ENCODE assay signal across 2 cellular contexts in the genomic region with DNA sequence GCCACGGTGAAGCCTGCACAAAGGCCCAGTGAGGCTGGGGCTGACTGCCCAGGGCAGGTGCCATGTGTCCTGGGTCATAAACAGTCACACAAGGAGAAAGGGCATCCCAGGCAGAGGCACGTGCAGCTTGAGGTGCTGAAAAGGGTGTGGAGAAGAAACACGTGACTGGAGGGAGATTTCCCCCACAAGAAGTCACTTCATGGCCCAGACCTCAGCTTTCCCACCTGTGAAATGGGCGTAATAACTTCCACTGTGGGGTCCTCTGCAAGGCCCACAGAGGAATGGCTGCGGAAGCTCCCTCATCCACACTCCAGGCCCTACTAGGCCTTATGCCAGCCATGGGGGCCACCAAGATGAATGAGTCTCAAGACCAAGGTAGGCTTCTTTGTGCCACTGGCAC.
TF ChIP-seq lines count a peak whose summit lies in the region.

No MANE protein-coding gene starts in this region.

TF ChIP-seq in HepG2, 621 proteins besides CTCF, POLR2A, EP300 and RAD21 (continues in another document):
- TF ChIP-seq ADNP (CRISPR knock-in tag; IDR thresholded peaks at IDR 0.05) = peak; percentile 67; the same call in 1 of the 2 replicates
- TF ChIP-seq KLF11 (CRISPR knock-in tag; IDR thresholded peaks at IDR 0.05) = no peak
- TF ChIP-seq ZMYM3 (CRISPR knock-in tag; IDR thresholded peaks at IDR 0.05) = peak; percentile 80
- TF ChIP-seq SMAD9 (CRISPR knock-in tag; IDR thresholded peaks at IDR 0.05) = no peak
- no peak for TF ChIP-seq ZNF382 (CRISPR knock-in tag; IDR thresholded peaks at IDR 0.05; ENCODE audit: borderline replicate concordance)
- TF ChIP-seq, protein P1, sequence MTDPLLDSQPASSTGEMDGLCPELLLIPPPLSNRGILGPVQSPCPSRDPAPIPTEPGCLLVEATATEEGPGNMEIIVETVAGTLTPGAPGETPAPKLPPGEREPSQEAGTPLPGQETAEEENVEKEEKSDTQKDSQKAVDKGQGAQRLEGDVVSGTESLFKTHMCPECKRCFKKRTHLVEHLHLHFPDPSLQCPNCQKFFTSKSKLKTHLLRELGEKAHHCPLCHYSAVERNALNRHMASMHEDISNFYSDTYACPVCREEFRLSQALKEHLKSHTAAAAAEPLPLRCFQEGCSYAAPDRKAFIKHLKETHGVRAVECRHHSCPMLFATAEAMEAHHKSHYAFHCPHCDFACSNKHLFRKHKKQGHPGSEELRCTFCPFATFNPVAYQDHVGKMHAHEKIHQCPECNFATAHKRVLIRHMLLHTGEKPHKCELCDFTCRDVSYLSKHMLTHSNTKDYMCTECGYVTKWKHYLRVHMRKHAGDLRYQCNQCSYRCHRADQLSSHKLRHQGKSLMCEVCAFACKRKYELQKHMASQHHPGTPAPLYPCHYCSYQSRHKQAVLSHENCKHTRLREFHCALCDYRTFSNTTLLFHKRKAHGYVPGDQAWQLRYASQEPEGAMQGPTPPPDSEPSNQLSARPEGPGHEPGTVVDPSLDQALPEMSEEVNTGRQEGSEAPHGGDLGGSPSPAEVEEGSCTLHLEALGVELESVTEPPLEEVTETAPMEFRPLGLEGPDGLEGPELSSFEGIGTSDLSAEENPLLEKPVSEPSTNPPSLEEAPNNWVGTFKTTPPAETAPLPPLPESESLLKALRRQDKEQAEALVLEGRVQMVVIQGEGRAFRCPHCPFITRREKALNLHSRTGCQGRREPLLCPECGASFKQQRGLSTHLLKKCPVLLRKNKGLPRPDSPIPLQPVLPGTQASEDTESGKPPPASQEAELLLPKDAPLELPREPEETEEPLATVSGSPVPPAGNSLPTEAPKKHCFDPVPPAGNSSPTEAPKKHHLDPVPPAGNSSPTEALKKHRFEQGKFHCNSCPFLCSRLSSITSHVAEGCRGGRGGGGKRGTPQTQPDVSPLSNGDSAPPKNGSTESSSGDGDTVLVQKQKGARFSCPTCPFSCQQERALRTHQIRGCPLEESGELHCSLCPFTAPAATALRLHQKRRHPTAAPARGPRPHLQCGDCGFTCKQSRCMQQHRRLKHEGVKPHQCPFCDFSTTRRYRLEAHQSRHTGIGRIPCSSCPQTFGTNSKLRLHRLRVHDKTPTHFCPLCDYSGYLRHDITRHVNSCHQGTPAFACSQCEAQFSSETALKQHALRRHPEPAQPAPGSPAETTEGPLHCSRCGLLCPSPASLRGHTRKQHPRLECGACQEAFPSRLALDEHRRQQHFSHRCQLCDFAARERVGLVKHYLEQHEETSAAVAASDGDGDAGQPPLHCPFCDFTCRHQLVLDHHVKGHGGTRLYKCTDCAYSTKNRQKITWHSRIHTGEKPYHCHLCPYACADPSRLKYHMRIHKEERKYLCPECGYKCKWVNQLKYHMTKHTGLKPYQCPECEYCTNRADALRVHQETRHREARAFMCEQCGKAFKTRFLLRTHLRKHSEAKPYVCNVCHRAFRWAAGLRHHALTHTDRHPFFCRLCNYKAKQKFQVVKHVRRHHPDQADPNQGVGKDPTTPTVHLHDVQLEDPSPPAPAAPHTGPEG (CRISPR knock-in tag; IDR thresholded peaks at IDR 0.05) = no peak
- no peak for TF ChIP-seq ZNF383 (CRISPR knock-in tag; IDR thresholded peaks at IDR 0.05; ENCODE audit: borderline replicate concordance)
- no peak for TF ChIP-seq IRF1 (CRISPR knock-in tag; IDR thresholded peaks at IDR 0.05; ENCODE audit: low read depth)
- TF ChIP-seq ZNF30 (CRISPR knock-in tag; IDR thresholded peaks at IDR 0.05) = no peak
- TF ChIP-seq, protein P2, sequence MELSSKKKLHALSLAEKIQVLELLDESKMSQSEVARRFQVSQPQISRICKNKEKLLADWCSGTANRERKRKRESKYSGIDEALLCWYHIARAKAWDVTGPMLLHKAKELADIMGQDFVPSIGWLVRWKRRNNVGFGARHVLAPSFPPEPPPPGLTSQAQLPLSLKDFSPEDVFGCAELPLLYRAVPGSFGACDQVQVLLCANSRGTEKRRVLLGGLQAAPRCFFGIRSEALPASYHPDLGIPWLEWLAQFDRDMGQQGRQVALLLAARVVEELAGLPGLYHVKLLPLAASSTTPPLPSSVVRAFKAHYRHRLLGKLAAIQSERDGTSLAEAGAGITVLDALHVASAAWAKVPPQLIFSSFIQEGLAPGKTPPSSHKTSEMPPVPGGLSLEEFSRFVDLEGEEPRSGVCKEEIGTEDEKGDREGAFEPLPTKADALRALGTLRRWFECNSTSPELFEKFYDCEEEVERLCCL (CRISPR knock-in tag; IDR thresholded peaks at IDR 0.05; ENCODE audit: borderline replicate concordance) = no peak
- no peak for TF ChIP-seq ONECUT2 (CRISPR knock-in tag; IDR thresholded peaks at IDR 0.05)
- TF ChIP-seq ZNF468 (CRISPR knock-in tag; IDR thresholded peaks at IDR 0.05) = 0 out of 2 replicates have a peak, but pooled peaks have one; percentile 34
- TF ChIP-seq ZNF460 (CRISPR knock-in tag; IDR thresholded peaks at IDR 0.05; ENCODE audit: borderline replicate concordance) = no peak
- no peak for TF ChIP-seq ZMYM2 (CRISPR knock-in tag; IDR thresholded peaks at IDR 0.05)
- no peak for TF ChIP-seq TBP (CRISPR knock-in tag; IDR thresholded peaks at IDR 0.05)
- TF ChIP-seq KDM1A (CRISPR knock-in tag; IDR thresholded peaks at IDR 0.05) = peak; percentile 52; the same call in 1 of the 2 replicates
- no peak for TF ChIP-seq ZNF652 (CRISPR knock-in tag; IDR thresholded peaks at IDR 0.05; ENCODE audit: borderline replicate concordance, low read depth)
- TF ChIP-seq ZNF629 (CRISPR knock-in tag; conservative IDR thresholded peaks at IDR 0.05) = peak; percentile 97
- TF ChIP-seq ZNF569 (CRISPR knock-in tag; IDR thresholded peaks at IDR 0.05; ENCODE audit: borderline replicate concordance) = no peak
- TF ChIP-seq ZNF567 (CRISPR knock-in tag; IDR thresholded peaks at IDR 0.05; ENCODE audit: borderline replicate concordance) = no peak
- TF ChIP-seq, protein P3, sequence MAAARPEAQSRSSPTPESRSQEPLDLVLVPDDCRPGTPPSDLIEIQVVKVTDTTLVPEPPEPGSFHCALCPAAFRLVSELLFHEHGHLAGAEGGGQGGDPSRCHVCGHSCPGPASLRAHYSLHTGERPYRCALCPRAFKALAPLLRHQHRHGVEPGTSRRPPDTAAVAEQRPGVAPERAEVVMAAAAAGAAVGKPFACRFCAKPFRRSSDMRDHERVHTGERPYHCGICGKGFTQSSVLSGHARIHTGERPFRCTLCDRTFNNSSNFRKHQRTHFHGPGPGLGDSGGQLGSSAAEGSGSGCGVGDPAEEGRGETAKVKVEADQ (CRISPR knock-in tag; IDR thresholded peaks at IDR 0.05; ENCODE audit: borderline replicate concordance) = no peak
- no peak for TF ChIP-seq CEBPG (CRISPR knock-in tag; IDR thresholded peaks at IDR 0.05)
- TF ChIP-seq KLF16 (CRISPR knock-in tag; IDR thresholded peaks at IDR 0.05) = no peak

TF ChIP-seq in K562, 482 proteins besides CTCF, POLR2A, EP300 and RAD21:
- TF ChIP-seq MBD2 (IDR thresholded peaks at IDR 0.05; ENCODE audit: borderline replicate concordance, low read depth) = no peak
- peak; percentile 52 for TF ChIP-seq RBM25 (IDR thresholded peaks at IDR 0.05; ENCODE audit: low read depth, low read length, severe bottlenecking)
- TF ChIP-seq BCOR (IDR thresholded peaks at IDR 0.05) = peak; percentile 40; the same call in 1 of the 2 replicates
